19 cellular contexts compared by ENCODE assay signal in the genomic region with DNA sequence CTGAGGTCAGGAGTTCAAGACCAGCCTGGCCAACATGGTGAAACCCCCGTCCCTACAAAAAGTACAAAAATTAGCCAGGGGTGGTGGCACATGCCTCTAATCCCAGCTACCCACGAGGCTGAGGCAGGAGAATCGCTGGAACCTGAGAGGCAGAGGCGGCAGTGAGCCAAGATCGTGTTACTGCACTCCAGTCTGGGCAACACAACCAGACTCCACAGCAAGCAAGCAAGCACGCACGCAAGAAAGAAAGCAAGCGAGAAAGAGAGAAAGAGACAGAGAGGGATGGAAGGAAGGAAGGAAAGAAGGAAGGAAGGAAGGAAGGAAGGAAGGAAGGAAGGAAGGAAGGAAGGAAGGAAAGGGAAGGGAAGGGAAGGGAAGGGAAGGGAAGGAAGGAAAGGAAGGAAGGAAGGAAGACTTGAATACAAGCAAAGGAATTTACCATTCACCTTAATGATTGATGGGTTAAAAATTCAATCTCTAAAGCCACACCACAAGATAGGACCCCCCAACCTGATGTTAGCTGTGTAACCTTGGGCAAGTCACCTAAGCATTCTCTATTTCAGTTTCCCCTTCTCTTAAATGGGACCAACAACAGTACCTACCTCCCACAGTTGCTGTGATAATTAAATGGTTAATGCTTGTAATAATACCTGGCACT.
A peak's percentile ranks its signal among the peaks of the same experiment; 100 is the strongest.
DNase-seq lines count a peak whose midpoint lies in the region; ATAC-seq, FAIRE-seq and TF ChIP-seq lines count a peak whose summit lies in the region.
"Had no signal": no experiment of that assay in that cellular context is flagged by ENCODE, and none has a peak within 500 bp of the region (broad histone marks: within the 10 kb centered on the region; RNA-seq: fewer than 3 reads in every experiment).

No MANE protein-coding gene starts in this region.

- TF ChIP-seq EP300 in GM12878 (IDR thresholded peaks at IDR 0.05; ENCODE audit: borderline replicate concordance in 1 of 2, control insufficient read depth in 1 of 2, low read depth in 2 of 2, low read length in 2 of 2) = no peak

- BruUV-seq in MCF 10A (replicated peaks; lab: Mats Ljungman, UMichigan) (no TSS peak), mammary epithelial cell (replicated peaks; lab: Mats Ljungman, UMichigan) (no TSS peak), GM12878 (replicated peaks; lab: Mats Ljungman, UMichigan) (no TSS peak)

- H3K9ac ChIP-seq in mammary epithelial cell (ENCODE audit: insufficient read depth, low read length) = no peak overlapping the region
- no peak overlapping the region for H3K9ac ChIP-seq in GM12878 (ENCODE audit: control insufficient read depth, insufficient read depth, low read length)

- FAIRE-seq in GM12878 (lab: Jason Lieb, UNC) = no peak
- FAIRE-seq: A204.1 had no signal

- H3K4me1 ChIP-seq in mammary epithelial cell (ENCODE audit: insufficient read depth, low read length) = no peaks in the 10 kb centered on the region
- no peaks in the 10 kb centered on the region for H3K4me1 ChIP-seq in GM12878 (ENCODE audit: control insufficient read depth, insufficient read depth, low read length)

- intact Hi-C loops in MCF 10A (cut with micrococcal nuclease) (no loop called here), mammary epithelial cell (cut with micrococcal nuclease) (no loop called here), GM12878 (cut with micrococcal nuclease; ENCODE audit: unreplicated experiment) (no loop called here)
- intact Hi-C loops in activated CD4-positive, alpha-beta memory T cell treated with anti-CD3 and anti-CD28 coated beads for 36 hours (cut with micrococcal nuclease) = no loop called here

- H3K9me3 ChIP-seq in mammary epithelial cell (replicated peaks; ENCODE audit: insufficient read depth, low read length) = no peaks in the 10 kb centered on the region
- no peaks in the 10 kb centered on the region for H3K9me3 ChIP-seq in GM12878 (replicated peaks; ENCODE audit: control insufficient read depth, insufficient read depth, low read length)
- H3K9me3 ChIP-seq: MG63 had no signal

- no peak overlapping the region for H2AFZ ChIP-seq in mammary epithelial cell (ENCODE audit: low read depth, low read length)
- H2AFZ ChIP-seq in GM12878 (ENCODE audit: control insufficient read depth, low read depth, low read length) = no peak overlapping the region

- in situ Hi-C loops in mammary epithelial cell (cut with MboI; ENCODE audit: low sequenced_read_pairs in 2 of 2) = no loop called here
- in situ Hi-C loops in GM12878 (cut with MboI) = no loop called here

- H3K27ac Mint-ChIP-seq in MCF 10A (ENCODE audit: low read depth, unreplicated experiment) = peak overlapping the region; percentile 65
- peak overlapping the region; percentile 4 for H3K27ac Mint-ChIP-seq in stimulated activated effector memory CD8-positive, alpha-beta T cell treated with anti-CD3 and anti-CD28 coated beads, Interleukin-12 subunit alpha, Interleukin-12 subunit beta, amount 100 ng/mL, for 72 hours
- H3K27ac Mint-ChIP-seq in activated CD4-positive, alpha-beta memory T cell treated with anti-CD3 and anti-CD28 coated beads for 36 hours = no peak overlapping the region
- H3K27ac Mint-ChIP-seq in activated CD8-positive, alpha-beta memory T cell treated with anti-CD3 and anti-CD28 coated beads, Interleukin-2, amount 10 ng/mL, durations not matched to agents 7 days and 5 days = no peak overlapping the region
- H3K27ac Mint-ChIP-seq: activated naive CD8-positive, alpha-beta T cell treated with anti-CD3 and anti-CD28 coated beads, Interleukin-2, amount 50 U/mL, for 24 hours; dendritic cell treated with granulocyte-macrophage colony-stimulating factor and Interleukin-4, amounts not matched to agents 40 ng/mL and 50 ng/mL, for 4 days; T-helper 1 cell treated with Interleukin-12 subunit alpha and Interleukin-12 subunit beta and Interleukin-4 antibody, amounts not matched to agents 30 μg/mL and 1 μg/mL, for 36 hours had no signal

- RAD21 ChIA-PET in GM12878 (lab: Charles Lee; ENCODE audit: unreplicated experiment) = no interaction called here

- ATAC-seq in HG02973 (IDR thresholded peaks at IDR 0.05; ENCODE audit: unreplicated experiment) = peak; percentile 5
- peak; percentile 24 for ATAC-seq in GM12878
- ATAC-seq in stimulated activated effector memory CD8-positive, alpha-beta T cell treated with anti-CD3 and anti-CD28 coated beads, Interleukin-12 subunit alpha, Interleukin-12 subunit beta, amount 100 ng/mL, for 72 hours = no peak
- no peak for ATAC-seq in GM21786 (IDR thresholded peaks at IDR 0.05; ENCODE audit: unreplicated experiment)
- ATAC-seq in activated CD8-positive, alpha-beta memory T cell treated with anti-CD3 and anti-CD28 coated beads, Interleukin-2, amount 10 ng/mL, durations not matched to agents 7 days and 5 days = no peak
- ATAC-seq: activated naive CD8-positive, alpha-beta T cell treated with anti-CD3 and anti-CD28 coated beads, Interleukin-2, amount 50 U/mL, for 24 hours; naive thymus-derived CD8-positive, alpha-beta T cell had no signal

- POLR2A ChIA-PET in MCF 10A (lab: Yijun Ruan, JAX) = interaction anchor here (0.5 to 2.4 kb wide), 11 partner anchors 9 to 360 kb away, joined by 3 to 14 read pairs (median 3); partner anchors contain the start of genes ATAD2B and KLHL29
- POLR2A ChIA-PET in GM12878 (lab: Charles Lee) = no interaction called here
- POLR2A ChIA-PET in activated CD4-positive, alpha-beta memory T cell treated with anti-CD3 and anti-CD28 coated beads for 36 hours (lab: Charles Lee) = no interaction called here

- no peak overlapping the region for H3K4me3 Mint-ChIP-seq in MCF 10A (ENCODE audit: unreplicated experiment)
- no peak overlapping the region for H3K4me3 Mint-ChIP-seq in stimulated activated effector memory CD8-positive, alpha-beta T cell treated with anti-CD3 and anti-CD28 coated beads, Interleukin-12 subunit alpha, Interleukin-12 subunit beta, amount 100 ng/mL, for 72 hours
- no peak overlapping the region for H3K4me3 Mint-ChIP-seq in activated CD4-positive, alpha-beta memory T cell treated with anti-CD3 and anti-CD28 coated beads for 36 hours
- H3K4me3 Mint-ChIP-seq in activated CD8-positive, alpha-beta memory T cell treated with anti-CD3 and anti-CD28 coated beads, Interleukin-2, amount 10 ng/mL, durations not matched to agents 7 days and 5 days = no peak overlapping the region
- H3K4me3 Mint-ChIP-seq: activated naive CD8-positive, alpha-beta T cell treated with anti-CD3 and anti-CD28 coated beads, Interleukin-2, amount 50 U/mL, for 24 hours; dendritic cell treated with granulocyte-macrophage colony-stimulating factor and Interleukin-4, amounts not matched to agents 40 ng/mL and 50 ng/mL, for 4 days; naive thymus-derived CD8-positive, alpha-beta T cell; T-helper 1 cell treated with Interleukin-12 subunit alpha and Interleukin-12 subunit beta and Interleukin-4 antibody, amounts not matched to agents 30 μg/mL and 1 μg/mL, for 36 hours had no signal

- H3K4me1 Mint-ChIP-seq in MCF 10A (ENCODE audit: insufficient read depth, unreplicated experiment) = peaks cover 20% of the 10 kb centered on the region
- no peaks in the 10 kb centered on the region for H3K4me1 Mint-ChIP-seq in stimulated activated effector memory CD8-positive, alpha-beta T cell treated with anti-CD3 and anti-CD28 coated beads, Interleukin-12 subunit alpha, Interleukin-12 subunit beta, amount 100 ng/mL, for 72 hours
- H3K4me1 Mint-ChIP-seq in activated CD4-positive, alpha-beta memory T cell treated with anti-CD3 and anti-CD28 coated beads for 36 hours (ENCODE audit: low read depth) = no peaks in the 10 kb centered on the region
- no peaks in the 10 kb centered on the region for H3K4me1 Mint-ChIP-seq in activated CD8-positive, alpha-beta memory T cell treated with anti-CD3 and anti-CD28 coated beads, Interleukin-2, amount 10 ng/mL, durations not matched to agents 7 days and 5 days
- H3K4me1 Mint-ChIP-seq: activated naive CD8-positive, alpha-beta T cell treated with anti-CD3 and anti-CD28 coated beads, Interleukin-2, amount 50 U/mL, for 24 hours had no signal

- no peak for TF ChIP-seq RAD21 in GM12878 (IDR thresholded peaks at IDR 0.05; ENCODE audit: insufficient read depth, low read depth, low read length)

- H3K27me3 ChIP-seq in mammary epithelial cell (ENCODE audit: insufficient read depth, low read length) (no peaks in the 10 kb centered on the region), GM12878 (replicated peaks in 1 of 2; ENCODE audit: control insufficient read depth in 2 of 2, insufficient read depth in 2 of 2, low read length in 1 of 2) (no peaks in the 10 kb centered on the region)
- H3K27me3 ChIP-seq: MG63 had no signal

- H3K9me3 Mint-ChIP-seq in MCF 10A (ENCODE audit: unreplicated experiment) = no peaks in the 10 kb centered on the region
- no peaks in the 10 kb centered on the region for H3K9me3 Mint-ChIP-seq in stimulated activated effector memory CD8-positive, alpha-beta T cell treated with anti-CD3 and anti-CD28 coated beads, Interleukin-12 subunit alpha, Interleukin-12 subunit beta, amount 100 ng/mL, for 72 hours
- H3K9me3 Mint-ChIP-seq in activated CD4-positive, alpha-beta memory T cell treated with anti-CD3 and anti-CD28 coated beads for 36 hours = no peaks in the 10 kb centered on the region
- H3K9me3 Mint-ChIP-seq in activated CD8-positive, alpha-beta memory T cell treated with anti-CD3 and anti-CD28 coated beads, Interleukin-2, amount 10 ng/mL, durations not matched to agents 7 days and 5 days (ENCODE audit: low read depth) = no peaks in the 10 kb centered on the region
- H3K9me3 Mint-ChIP-seq: activated naive CD8-positive, alpha-beta T cell treated with anti-CD3 and anti-CD28 coated beads, Interleukin-2, amount 50 U/mL, for 24 hours; T-helper 1 cell treated with Interleukin-12 subunit alpha and Interleukin-12 subunit beta and Interleukin-4 antibody, amounts not matched to agents 30 μg/mL and 1 μg/mL, for 36 hours had no signal

- H3K4me2 ChIP-seq in mammary epithelial cell (ENCODE audit: insufficient read depth, low read depth, low read length) = no peak overlapping the region
- H3K4me2 ChIP-seq in GM12878 (ENCODE audit: control insufficient read depth, insufficient read depth) = no peak overlapping the region

- SMC1A ChIA-PET in GM12878 (lab: Charles Lee; ENCODE audit: uncharacterized antibody, unreplicated experiment) = no interaction called here

- 97% methylated on average over 7 of the region's 8 CpGs for WGBS in mammary epithelial cell (ENCODE audit: low coverage, missing lambda C conversion rate)
- WGBS in GM12878 (ENCODE audit: insufficient coverage, insufficient replicate concordance, low lambda C conversion rate, missing lambda C conversion rate) = 96% methylated on average over 8 of the region's 8 CpGs

- dilution Hi-C loops in mammary epithelial cell (cut with HindIII; ENCODE audit: low sequenced_read_pairs) = no loop called here

- TF ChIP-seq POLR2A in GM12878 (IDR thresholded peaks at IDR 0.05; ENCODE audit: low read depth, low read length) = no peak

- H4K20me1 ChIP-seq in mammary epithelial cell (ENCODE audit: insufficient read depth, low read length) (no peaks in the 10 kb centered on the region), GM12878 (ENCODE audit: control insufficient read depth, insufficient read depth) (no peaks in the 10 kb centered on the region)

- H3K27ac ChIP-seq in mammary epithelial cell (ENCODE audit: insufficient read depth, low read depth, low read length) (no peak overlapping the region), GM12878 (ENCODE audit: control insufficient read depth, insufficient read depth) (no peak overlapping the region)

- H3K4me3 ChIP-seq in mammary epithelial cell (replicated peaks in 1 of 3; ENCODE audit: insufficient read depth in 1 of 3, low read depth in 2 of 3, low read length in 3 of 3) = no peak overlapping the region
- no peak overlapping the region for H3K4me3 ChIP-seq in GM12878
- H3K4me3 ChIP-seq: MG63 had no signal

- H3K36me3 Mint-ChIP-seq in MCF 10A (ENCODE audit: insufficient read depth, unreplicated experiment) = peaks cover 27% of the 10 kb centered on the region
- peaks cover 20% of the 10 kb centered on the region for H3K36me3 Mint-ChIP-seq in stimulated activated effector memory CD8-positive, alpha-beta T cell treated with anti-CD3 and anti-CD28 coated beads, Interleukin-12 subunit alpha, Interleukin-12 subunit beta, amount 100 ng/mL, for 72 hours
- H3K36me3 Mint-ChIP-seq in activated CD4-positive, alpha-beta memory T cell treated with anti-CD3 and anti-CD28 coated beads for 36 hours = peaks cover 19% of the 10 kb centered on the region
- peaks cover 6% of the 10 kb centered on the region for H3K36me3 Mint-ChIP-seq in activated CD8-positive, alpha-beta memory T cell treated with anti-CD3 and anti-CD28 coated beads, Interleukin-2, amount 10 ng/mL, durations not matched to agents 7 days and 5 days

- H3K27me3 Mint-ChIP-seq in MCF 10A (ENCODE audit: insufficient read depth, unreplicated experiment) = no peaks in the 10 kb centered on the region
- H3K27me3 Mint-ChIP-seq in activated CD4-positive, alpha-beta memory T cell treated with anti-CD3 and anti-CD28 coated beads for 36 hours = no peaks in the 10 kb centered on the region
- H3K27me3 Mint-ChIP-seq in activated CD8-positive, alpha-beta memory T cell treated with anti-CD3 and anti-CD28 coated beads, Interleukin-2, amount 10 ng/mL, durations not matched to agents 7 days and 5 days = no peaks in the 10 kb centered on the region
- H3K27me3 Mint-ChIP-seq: activated naive CD8-positive, alpha-beta T cell treated with anti-CD3 and anti-CD28 coated beads, Interleukin-2, amount 50 U/mL, for 24 hours; dendritic cell treated with granulocyte-macrophage colony-stimulating factor and Interleukin-4, amounts not matched to agents 40 ng/mL and 50 ng/mL, for 4 days; naive thymus-derived CD8-positive, alpha-beta T cell had no signal

- H3K79me2 ChIP-seq in mammary epithelial cell (ENCODE audit: insufficient read depth, low read length) (no peaks in the 10 kb centered on the region), GM12878 (ENCODE audit: control insufficient read depth, insufficient read depth, low read length) (no peaks in the 10 kb centered on the region)

- TF ChIP-seq CTCF in MCF 10A (IDR thresholded peaks at IDR 0.05; ENCODE audit: unreplicated experiment) (no peak), mammary epithelial cell (conservative IDR thresholded peaks at IDR 0.05 in 1 of 2, IDR thresholded peaks at IDR 0.05 in 1 of 2; ENCODE audit: extremely low read depth in 1 of 2, insufficient read depth in 1 of 2, low read depth in 1 of 2, low read length in 2 of 2) (no peak), GM12878 (IDR thresholded peaks at IDR 0.05 in 2 of 3, conservative IDR thresholded peaks at IDR 0.05 in 1 of 3; ENCODE audit: control insufficient read depth in 2 of 3, extremely low read depth in 1 of 3, insufficient read depth in 1 of 3, low read depth in 3 of 3, low read length in 3 of 3) (no peak)

- DNase-seq in MCF 10A (ENCODE audit: unreplicated experiment) = no peak
- no peak for DNase-seq in mammary epithelial cell
- no peak for DNase-seq in GM12878 (ENCODE audit: low read depth, low spot score)
- no peak for DNase-seq in stimulated activated effector memory CD8-positive, alpha-beta T cell treated with anti-CD3 and anti-CD28 coated beads, Interleukin-12 subunit alpha, Interleukin-12 subunit beta, amount 100 ng/mL, for 72 hours (ENCODE audit: low spot score in 2 of 2)
- no peak for DNase-seq in activated CD4-positive, alpha-beta memory T cell treated with anti-CD3 and anti-CD28 coated beads for 36 hours
- no peak for DNase-seq in activated CD8-positive, alpha-beta memory T cell treated with anti-CD3 and anti-CD28 coated beads, Interleukin-2, amount 10 ng/mL, durations not matched to agents 7 days and 5 days
- DNase-seq: activated naive CD8-positive, alpha-beta T cell treated with anti-CD3 and anti-CD28 coated beads, Interleukin-2, amount 50 U/mL, for 24 hours; DND-41; naive thymus-derived CD8-positive, alpha-beta T cell; NCI-H510A treated with DMSO at 0.1 percent for 48 hours; stimulated activated CD4-positive, alpha-beta T cell treated with anti-CD3 and anti-CD28 coated beads, Interleukin-15, amount 100 ng/mL, for 24 hours; stimulated activated naive CD4-positive, alpha-beta T cell treated with Interleukin-2 at 50 U/mL for 16 hours; trophoblast cell had no signal

- CTCF ChIA-PET in MCF 10A (lab: Yijun Ruan, JAX) = interaction anchor here (1.1 to 1.7 kb wide), 2 partner anchors 394 to 1390 kb away, joined by 3 to 5 read pairs; no protein-coding TSS in a partner anchor
- CTCF ChIA-PET in mammary epithelial cell (lab: Charles Lee; ENCODE audit: low non-redundant PET) = no interaction called here
- CTCF ChIA-PET in GM12878 (lab: Yijun Ruan, JAX) = interaction anchor here (0.9 kb wide), 1 partner anchor 14 kb away, joined by 3 read pairs; no protein-coding TSS in a partner anchor
- CTCF ChIA-PET in activated CD4-positive, alpha-beta memory T cell treated with anti-CD3 and anti-CD28 coated beads for 36 hours (lab: Charles Lee) = no interaction called here
- CTCF ChIA-PET in activated CD8-positive, alpha-beta memory T cell treated with anti-CD3 and anti-CD28 coated beads, Interleukin-2, amount 10 ng/mL, durations not matched to agents 7 days and 5 days (lab: Charles Lee) = no interaction called here

- H3K36me3 ChIP-seq in mammary epithelial cell (ENCODE audit: insufficient read depth, low read length) = no peaks in the 10 kb centered on the region
- H3K36me3 ChIP-seq in GM12878 (ENCODE audit: control insufficient read depth in 2 of 2, insufficient read depth in 2 of 2, low read length in 1 of 2) = peaks cover 0 to 2% of the 10 kb centered on the region in 2 experiments; a peak in 1 of 4 replicates
- H3K36me3 ChIP-seq: MG63 had no signal

Comparison
In these comparisons a context has a peak if more than half of its experiments do, and no peak if none do; other contexts are left out.
1. CTCF ChIA-PET loops: an anchor here in MCF 10A (1.1 to 1.7 kb wide) and GM12878 (0.9 kb wide); none called in mammary epithelial cell, activated CD4-positive, alpha-beta memory T cell treated with anti-CD3 and anti-CD28 coated beads for 36 hours and activated CD8-positive, alpha-beta memory T cell treated with anti-CD3 and anti-CD28 coated beads, Interleukin-2, amount 10 ng/mL, durations not matched to agents 7 days and 5 days.
2. H3K27ac Mint-ChIP-seq: peak in MCF 10A (single experiment) and stimulated activated effector memory CD8-positive, alpha-beta T cell treated with anti-CD3 and anti-CD28 coated beads, Interleukin-12 subunit alpha, Interleukin-12 subunit beta, amount 100 ng/mL, for 72 hours (single experiment); none in activated CD4-positive, alpha-beta memory T cell treated with anti-CD3 and anti-CD28 coated beads for 36 hours (single experiment) and activated CD8-positive, alpha-beta memory T cell treated with anti-CD3 and anti-CD28 coated beads, Interleukin-2, amount 10 ng/mL, durations not matched to agents 7 days and 5 days (single experiment).
3. ATAC-seq: peak in HG02973 (single experiment) and GM12878 (single experiment); none in stimulated activated effector memory CD8-positive, alpha-beta T cell treated with anti-CD3 and anti-CD28 coated beads, Interleukin-12 subunit alpha, Interleukin-12 subunit beta, amount 100 ng/mL, for 72 hours (single experiment), GM21786 (single experiment) and activated CD8-positive, alpha-beta memory T cell treated with anti-CD3 and anti-CD28 coated beads, Interleukin-2, amount 10 ng/mL, durations not matched to agents 7 days and 5 days (single experiment).